33 cellular contexts compared by ENCODE assay signal in genomic region chr1:212137854-212138253, GRCh38.
"Had no signal": no experiment of that assay in that cellular context is flagged by ENCODE, and none has a peak within 500 bp of the region (broad histone marks: within the 10 kb centered on the region; RNA-seq: fewer than 3 reads in every experiment).

No MANE protein-coding gene starts in this region.

- H3K27me3 ChIP-seq: MG63 had no signal

- H3K9me3 ChIP-seq: MG63 had no signal

- H3K36me3 ChIP-seq: MG63 had no signal

- H3K4me3 ChIP-seq: MG63 had no signal

- DNase-seq: Karpas-422, Kasumi-1, MG63, MM.1S, MV-4-11, NCI-H1048, NCI-H1092, NCI-H1092 treated with DMSO at 0.1 percent for 48 hours, NCI-H1105, NCI-H1105 treated with DMSO at 0.1 percent for 48 hours, NCI-H1417, NCI-H1417 treated with DMSO at 0.1 percent for 48 hours, NCI-H1436, NCI-H1436 treated with DMSO at 0.1 percent for 48 hours, NCI-H146, NCI-H1694, NCI-H1694 treated with DMSO at 0.1 percent for 48 hours, NCI-H187, NCI-H187 treated with DMSO at 0.1 percent for 48 hours, NCI-H1930, NCI-H2029, NCI-H2029 treated with DMSO at 0.1 percent for 48 hours, NCI-H2081, NCI-H2081 treated with DMSO at 0.1 percent for 48 hours, NCI-H2107, NCI-H2171, NCI-H2171 treated with DMSO at 0.1 percent for 48 hours, NCI-H2227 treated with DMSO at 0.1 percent for 48 hours, NCI-H345, NCI-H446, NCI-H446 treated with DMSO at 0.1 percent for 48 hours, NCI-H510A, NCI-H510A treated with DMSO at 0.1 percent for 48 hours had no signal
